Comparison of ENCODE assay signal across 17 cellular contexts in genomic region chr4:79528241-79528706, GRCh38.
DNase-seq lines count a peak whose midpoint lies in the region; ATAC-seq, FAIRE-seq and TF ChIP-seq lines count a peak whose summit lies in the region.
"Had no signal": no experiment of that assay in that cellular context is flagged by ENCODE, and none has a peak within 500 bp of the region (broad histone marks: within the 10 kb centered on the region; RNA-seq: fewer than 3 reads in every experiment).

No MANE protein-coding gene starts in this region.

- intact Hi-C loops in Calu3 (cut with micrococcal nuclease; ENCODE audit: unreplicated experiment): no loop called here
- intact Hi-C loops in Caco-2 (cut with micrococcal nuclease; ENCODE audit: unreplicated experiment): no loop called here
- intact Hi-C loops in sciatic nerve (cut with DNase I): no loop called here

- no peak for FAIRE-seq in astrocyte (lab: Jason Lieb, UNC)
- FAIRE-seq: GM12892 had no signal

- no peak overlapping the region for H3K4me3 Mint-ChIP-seq in Calu3 (ENCODE audit: low read depth, unreplicated experiment)
- no peak overlapping the region for H3K4me3 Mint-ChIP-seq in astrocyte (ENCODE audit: unreplicated experiment)
- no peak overlapping the region for H3K4me3 Mint-ChIP-seq in Caco-2 (ENCODE audit: unreplicated experiment)
- H3K4me3 Mint-ChIP-seq: effector memory CD8-positive, alpha-beta T cell; T-cell had no signal

- H3K4me1 ChIP-seq in astrocyte (ENCODE audit: insufficient read depth, low read length) (no peaks in the 10 kb centered on the region), mesenchymal stem cell (ENCODE audit: control insufficient read depth, insufficient read depth, low read depth, low read length) (peaks cover 3% of the 10 kb centered on the region), Caco-2 (no peaks in the 10 kb centered on the region)
- H3K4me1 ChIP-seq: upper lobe of left lung had no signal

- POLR2A ChIA-PET in Caco-2 (lab: Charles Lee): no interaction called here

- BruUV-seq in Calu3 (replicated peaks; lab: Mats Ljungman, UMichigan): no TSS peak
- no TSS peak for BruUV-seq in Caco-2 (replicated peaks; lab: Mats Ljungman, UMichigan)

- DNase-seq in Calu3 (peak; percentile 6), M059J (ENCODE audit: low read depth) (peak; percentile 10), astrocyte (ENCODE audit: low read depth) (peak; percentile 48), mesenchymal stem cell (peak; percentile 19), Caco-2 (no peak), sciatic nerve (ENCODE audit: low spot score) (no peak)
- DNase-seq: effector memory CD8-positive, alpha-beta T cell; NCI-H1105 treated with DMSO at 0.1 percent for 48 hours; NCI-H446 treated with DMSO at 0.1 percent for 48 hours; T-cell; upper lobe of left lung had no signal

- H2AFZ ChIP-seq in astrocyte (ENCODE audit: low read depth, low read length) (no peak overlapping the region), mesenchymal stem cell (ENCODE audit: low read depth, low read length) (no peak overlapping the region)

- CTCF ChIA-PET in Calu3 (lab: Charles Lee) (no interaction called here), Caco-2 (lab: Charles Lee) (no interaction called here)

- peaks cover 6% of the 10 kb centered on the region for H3K36me3 Mint-ChIP-seq in Calu3 (ENCODE audit: insufficient read depth, unreplicated experiment)
- H3K36me3 Mint-ChIP-seq in astrocyte (ENCODE audit: low read depth, unreplicated experiment): no peaks in the 10 kb centered on the region
- no peaks in the 10 kb centered on the region for H3K36me3 Mint-ChIP-seq in Caco-2 (ENCODE audit: insufficient read depth, unreplicated experiment)
- H3K36me3 Mint-ChIP-seq: T-cell had no signal

- H4K8ac ChIP-seq in mesenchymal stem cell (ENCODE audit: low read length): no peak overlapping the region

- ATAC-seq in HG02884 (IDR thresholded peaks at IDR 0.05; ENCODE audit: unreplicated experiment) (no peak), HG03521 (IDR thresholded peaks at IDR 0.05; ENCODE audit: unreplicated experiment) (no peak), sciatic nerve (no peak)
- ATAC-seq: effector memory CD8-positive, alpha-beta T cell had no signal

- no peak overlapping the region for H4K91ac ChIP-seq in mesenchymal stem cell (ENCODE audit: low read length)

- H3K36me3 ChIP-seq in astrocyte (ENCODE audit: insufficient read depth, low read length) (no peaks in the 10 kb centered on the region), mesenchymal stem cell (ENCODE audit: control insufficient read depth in 1 of 2, insufficient read depth in 2 of 2, low read depth in 1 of 2, low read length in 2 of 2) (no peaks in the 10 kb centered on the region), Caco-2 (ENCODE audit: control insufficient read depth, insufficient read depth, low read length) (no peaks in the 10 kb centered on the region)
- H3K36me3 ChIP-seq: cardiac muscle cell, upper lobe of left lung had no signal

- H3K27me3 ChIP-seq in astrocyte (ENCODE audit: insufficient read depth, low read length) (peaks cover 3% of the 10 kb centered on the region), mesenchymal stem cell (ENCODE audit: control insufficient read depth in 1 of 2, insufficient read depth in 1 of 2, low read length in 2 of 2) (no peaks in the 10 kb centered on the region), Caco-2 (replicated peaks; ENCODE audit: control insufficient read depth, insufficient read depth, low read length) (no peaks in the 10 kb centered on the region)
- H3K27me3 ChIP-seq: cardiac muscle cell, upper lobe of left lung had no signal

- H3K4ac ChIP-seq in mesenchymal stem cell (ENCODE audit: low read depth in 1 of 2, low read length in 2 of 2): no peak overlapping the region

- H3K9me3 ChIP-seq in astrocyte (ENCODE audit: insufficient read depth, low read depth, low read length) (no peaks in the 10 kb centered on the region), mesenchymal stem cell (ENCODE audit: control insufficient read depth, low read length) (no peaks in the 10 kb centered on the region), Caco-2 (no peaks in the 10 kb centered on the region)
- H3K9me3 ChIP-seq: upper lobe of left lung had no signal

- no peaks in the 10 kb centered on the region for H3K27me3 Mint-ChIP-seq in Calu3 (ENCODE audit: unreplicated experiment)
- peaks cover 5% of the 10 kb centered on the region for H3K27me3 Mint-ChIP-seq in astrocyte (ENCODE audit: low read depth, unreplicated experiment)
- H3K27me3 Mint-ChIP-seq in Caco-2 (ENCODE audit: insufficient read depth, unreplicated experiment): peaks cover 11% of the 10 kb centered on the region
- H3K27me3 Mint-ChIP-seq: effector memory CD8-positive, alpha-beta T cell; T-cell had no signal

- WGBS in mesenchymal stem cell: 46% methylated on average over 3 of the region's 3 CpGs

- H2BK120ac ChIP-seq in mesenchymal stem cell (ENCODE audit: low read depth, low read length): no peak overlapping the region

- H2BK5ac ChIP-seq in mesenchymal stem cell (ENCODE audit: low read depth, low read length, poor library complexity, severe bottlenecking): no peak overlapping the region

- no peak overlapping the region for H2AK5ac ChIP-seq in mesenchymal stem cell (ENCODE audit: low read length, severe bottlenecking)

- H3K23ac ChIP-seq in mesenchymal stem cell (ENCODE audit: low read length in 2 of 2): no peak overlapping the region

- TF ChIP-seq CTCF in Calu3 (IDR thresholded peaks at IDR 0.05; ENCODE audit: unreplicated experiment): no peak
- no peak for TF ChIP-seq CTCF in astrocyte (IDR thresholded peaks at IDR 0.05; ENCODE audit: insufficient read depth, low read depth, low read length)
- no peak for TF ChIP-seq CTCF in Caco-2 (IDR thresholded peaks at IDR 0.05; ENCODE audit: insufficient read depth in 1 of 2, low read depth in 1 of 2, low read length in 1 of 2, severe bottlenecking in 1 of 2, unreplicated experiment in 1 of 2)

- H3K79me2 ChIP-seq in astrocyte (ENCODE audit: insufficient read depth, low read length): no peaks in the 10 kb centered on the region

- H3K18ac ChIP-seq in mesenchymal stem cell (ENCODE audit: low read depth in 1 of 2, low read length in 2 of 2): no peak overlapping the region

- H3K9ac ChIP-seq in astrocyte (ENCODE audit: low read length) (no peak overlapping the region), mesenchymal stem cell (ENCODE audit: low read length) (no peak overlapping the region)

- H3K4me1 Mint-ChIP-seq in Calu3 (ENCODE audit: low read depth, unreplicated experiment) (no peaks in the 10 kb centered on the region), astrocyte (ENCODE audit: low read depth, unreplicated experiment) (peaks cover 6% of the 10 kb centered on the region), Caco-2 (ENCODE audit: low read depth, unreplicated experiment) (no peaks in the 10 kb centered on the region)

- H3K14ac ChIP-seq in mesenchymal stem cell (ENCODE audit: low read length in 2 of 2): no peak overlapping the region

- H4K20me1 ChIP-seq in astrocyte (ENCODE audit: insufficient read depth, low read length): no peaks in the 10 kb centered on the region

- no peak overlapping the region for H3K27ac ChIP-seq in astrocyte (ENCODE audit: low read depth, low read length)
- H3K27ac ChIP-seq in mesenchymal stem cell (ENCODE audit: low read length, poor library complexity, severe bottlenecking): no peak overlapping the region
- H3K27ac ChIP-seq: C4-2B, cardiac muscle cell, upper lobe of left lung had no signal

- H2BK15ac ChIP-seq in mesenchymal stem cell (ENCODE audit: low read depth, poor library complexity, severe bottlenecking): no peak overlapping the region

- H3K9me3 Mint-ChIP-seq in Calu3 (ENCODE audit: low read depth, unreplicated experiment) (no peaks in the 10 kb centered on the region), astrocyte (ENCODE audit: unreplicated experiment) (peaks cover 2% of the 10 kb centered on the region), Caco-2 (ENCODE audit: unreplicated experiment) (no peaks in the 10 kb centered on the region)
- H3K9me3 Mint-ChIP-seq: activated T-helper 2 cell treated with anti-CD3 and anti-CD28 coated beads, Interferon-gamma antibody, Interleukin-2, Interleukin-4, amounts not matched to agents 10 μg/mL and 5 μg/mL and 100 μg/mL, durations not matched to agents 14 hours and 24 hours and 36 hours; T-cell had no signal

- H3K4me2 ChIP-seq in astrocyte (ENCODE audit: low read length): no peak overlapping the region
- H3K4me2 ChIP-seq in mesenchymal stem cell (ENCODE audit: low read length, poor library complexity, severe bottlenecking): no peak overlapping the region

- no peak overlapping the region for H2BK12ac ChIP-seq in mesenchymal stem cell (ENCODE audit: low read length in 2 of 2)

- H3K4me3 ChIP-seq in astrocyte (ENCODE audit: insufficient read depth, low read depth, low read length) (no peak overlapping the region), mesenchymal stem cell (ENCODE audit: insufficient read depth in 1 of 2, low read depth in 1 of 2, low read length in 2 of 2) (no peak overlapping the region), Caco-2 (ENCODE audit: low read depth, low read length) (no peak overlapping the region)
- H3K4me3 ChIP-seq: cardiac muscle cell, upper lobe of left lung had no signal

- H3K79me1 ChIP-seq in mesenchymal stem cell (replicated peaks; ENCODE audit: low read length, poor library complexity, severe bottlenecking): no peaks in the 10 kb centered on the region

- no peak overlapping the region for H3K27ac Mint-ChIP-seq in Calu3 (ENCODE audit: unreplicated experiment)
- no peak overlapping the region for H3K27ac Mint-ChIP-seq in astrocyte (ENCODE audit: unreplicated experiment)
- H3K27ac Mint-ChIP-seq in Caco-2 (ENCODE audit: unreplicated experiment): no peak overlapping the region
- H3K27ac Mint-ChIP-seq: activated T-helper 2 cell treated with anti-CD3 and anti-CD28 coated beads, Interferon-gamma antibody, Interleukin-2, Interleukin-4, amounts not matched to agents 10 μg/mL and 5 μg/mL and 100 μg/mL, durations not matched to agents 14 hours and 24 hours and 36 hours; effector memory CD8-positive, alpha-beta T cell; T-cell had no signal

Comparison
In these comparisons a context has a peak if more than half of its experiments do, and no peak if none do; other contexts are left out.
1. DNase-seq: peak in Calu3 (single experiment), M059J (single experiment), astrocyte (single experiment) and mesenchymal stem cell (single experiment); none in Caco-2 (0 of 2) and sciatic nerve (single experiment).